8 cellular contexts compared by ENCODE assay signal in genomic region chr19:45470147-45471081, GRCh38. TPM values are rescaled to one million over a fixed set of nuclear protein-coding genes. Genes with fewer than 3 reads are reported as not detected.
DNase-seq lines count a peak whose midpoint lies in the region; ATAC-seq and TF ChIP-seq lines count a peak whose summit lies in the region.

No MANE protein-coding gene starts in this region.

- H3K9ac ChIP-seq in BLaER1 = peak overlapping the region; percentile 13; the same call in 1 of the 2 replicates

- peaks cover 19% of the 10 kb centered on the region for H4K20me1 ChIP-seq in BLaER1

- peak overlapping the region; percentile 100 for H3K4me2 ChIP-seq in BLaER1

- H3K27ac ChIP-seq in BLaER1 (no peak overlapping the region), layer of hippocampus (ENCODE audit: low read depth, low read length) (peak overlapping the region; percentile 97), tibial artery (peak overlapping the region; percentile 89 to 95)

- intact Hi-C loops in tibial artery (cut with DNase I; ENCODE audit: low total_unique reads) = no loop called here

- ATAC-seq in left lobe of liver = no peak

- no peaks in the 10 kb centered on the region for H3K9me3 ChIP-seq in BLaER1
- H3K9me3 ChIP-seq in tibial artery = no peaks in the 10 kb centered on the region

- DNase-seq in MV-4-11 (lab: John Stamatoyannopoulos, UW) (peak; percentile 20), astrocyte of the hippocampus (ENCODE audit: low read depth, low spot score) (peak; percentile 82), tibial artery (peak; percentile 46 to 78), left lobe of liver (ENCODE audit: low spot score) (no peak), NCI-H524 treated with DMSO at 0.1 percent for 48 hours (lab: John Stamatoyannopoulos, UW) (no peak), NCI-H1436 (lab: John Stamatoyannopoulos, UW) (no peak)

- no peaks in the 10 kb centered on the region for H3K36me3 ChIP-seq in BLaER1
- H3K36me3 ChIP-seq in tibial artery = no peaks in the 10 kb centered on the region

- no peak for TF ChIP-seq CTCF in tibial artery (IDR thresholded peaks at IDR 0.05)

- H3K4me3 ChIP-seq in BLaER1 (peak overlapping the region; percentile 81), tibial artery (peak overlapping the region; percentile 62)

- H3K27me3 ChIP-seq in BLaER1 (peaks cover 58% of the 10 kb centered on the region), layer of hippocampus (ENCODE audit: control insufficient read depth, insufficient read depth, low read length) (peaks cover 3% of the 10 kb centered on the region), tibial artery (peaks cover 0 to 3% of the 10 kb centered on the region in 2 donors)

- H3K4me1 ChIP-seq in BLaER1 (peaks cover 36% of the 10 kb centered on the region), tibial artery (peaks cover 0 to 37% (median 27%) of the 10 kb centered on the region in 4 donors)

RNA-seq across cellular contexts. Expression of gene FOSB, which starts 2.6 kb away (rescaled TPM):
- total RNA-seq in left lobe of liver = 0.35 TPM

RNA-seq across cellular contexts. Expression of gene RTN2, which starts 26.4 kb away (rescaled TPM):
- 3.0 TPM for total RNA-seq in left lobe of liver

RNA-seq across cellular contexts. Expression of gene PPM1N, which starts 27.8 kb away (rescaled TPM):
- 0.86 TPM for total RNA-seq in left lobe of liver

RNA-seq across cellular contexts. Expression of gene VASP, which starts 36.9 kb away (rescaled TPM):
- total RNA-seq in left lobe of liver = 21.7 TPM

RNA-seq across cellular contexts. Expression of gene ERCC1, which starts 46.7 kb away (rescaled TPM):
- 25.8 TPM for total RNA-seq in left lobe of liver

Comparison
In these comparisons a context has a peak if more than half of its experiments do, and no peak if none do; other contexts are left out.
1. DNase-seq: peak in MV-4-11 (single experiment), astrocyte of the hippocampus (single experiment) and tibial artery (2 of 2); none in left lobe of liver (single experiment), NCI-H524 treated with DMSO at 0.1 percent for 48 hours (single experiment) and NCI-H1436 (single experiment).